In genomic region chr1:216145451-216146018, GRCh38 we compare ENCODE assay signal across 7 cellular contexts.
A peak's percentile ranks its signal among the peaks of the same experiment; 100 is the strongest.
DNase-seq lines count a peak whose midpoint lies in the region; FAIRE-seq and TF ChIP-seq lines count a peak whose summit lies in the region.
"Not testable (repeated sequence)": the region's sequence is repeated elsewhere in the genome, so short reads cannot be mapped to it uniquely, and the experiment has no call there.

No MANE protein-coding gene starts in this region.

- peak overlapping the region; percentile 25; the same call in 1 of the 2 replicates for H3K9ac ChIP-seq in ES-I3 (ENCODE audit: low read depth, low read length)
- not testable (repeated sequence) for H3K9ac ChIP-seq in H9 (ENCODE audit: extremely low read depth, insufficient read length, low read length); H1 (replicated peaks in 1 of 4; ENCODE audit: extremely low read depth in 1 of 4, low read depth in 3 of 4, low read length in 3 of 4); mesendoderm (ENCODE audit: low read length)
- H3K9ac ChIP-seq in HUES6 (ENCODE audit: low read length): peak overlapping the region; percentile 68
- peak overlapping the region; percentile 28 for H3K9ac ChIP-seq in iPS-15b (ENCODE audit: low read depth, low read length)

- H4K8ac ChIP-seq in H9 (replicated peaks; ENCODE audit: insufficient read length, low read depth, low read length); H1 (ENCODE audit: extremely low read depth, insufficient read depth, low read length): not testable (repeated sequence)
- H4K8ac ChIP-seq in mesendoderm (ENCODE audit: low read depth, low read length): peak overlapping the region; percentile 30

- H3K4ac ChIP-seq in H9 (ENCODE audit: low read depth, low read length); H1 (replicated peaks; ENCODE audit: insufficient read length, low read depth, low read length); mesendoderm (ENCODE audit: low read depth, low read length): not testable (repeated sequence)

- not testable (repeated sequence) for H3K23ac ChIP-seq in H9 (ENCODE audit: insufficient read length, low read depth, low read length); H1 (ENCODE audit: insufficient read length); mesendoderm (ENCODE audit: low read length)

- H3K14ac ChIP-seq in H9 (ENCODE audit: insufficient read depth, low read length); H1 (ENCODE audit: insufficient read length): not testable (repeated sequence)

- WGBS in H9 (ENCODE audit: extremely low coverage, insufficient read length, low lambda C conversion rate): no CpG with 5 or more reads among the region's 7 CpGs
- 62% methylated on average over 4 of the region's 7 CpGs; no CpG with 5 or more reads in 1 of the 2 experiments for WGBS in H1 (ENCODE audit: extremely low coverage in 1 of 2, insufficient coverage in 1 of 2, insufficient read length in 1 of 2, insufficient replicate concordance in 2 of 2, low coverage in 1 of 2, low lambda C conversion rate in 2 of 2, missing lambda C conversion rate in 1 of 2), 2 experiments
- 67% methylated on average over 4 of the region's 7 CpGs for WGBS in hepatocyte (ENCODE audit: low lambda C conversion rate, missing lambda C conversion rate)
- WGBS in mesendoderm (ENCODE audit: extremely low coverage, insufficient coverage, low lambda C conversion rate): no CpG with 5 or more reads among the region's 7 CpGs

- not testable (repeated sequence) for H3K9me3 Mint-ChIP-seq in H9

- H3K4me1 Mint-ChIP-seq in H9: peaks cover 46 to 58% of the 10 kb centered on the region in 2 experiments

- not testable (repeated sequence) for TF ChIP-seq EP300 in H1 (IDR thresholded peaks at IDR 0.05; ENCODE audit: borderline replicate concordance in 1 of 2, low read depth in 2 of 2, low read length in 2 of 2)

- H2BK12ac ChIP-seq in H9 (ENCODE audit: insufficient read length, low read depth, low read length): not testable (repeated sequence)
- peak overlapping the region; percentile 10; the same call in 1 of the 2 replicates for H2BK12ac ChIP-seq in H1 (ENCODE audit: low read depth, low read length)

- peak; percentile 71 for DNase-seq in H9
- not testable (repeated sequence) for DNase-seq in H1 (ENCODE audit: low read depth in 1 of 2, low spot score in 2 of 2); hepatocyte (ENCODE audit: low spot score)
- peak; percentile 27 for DNase-seq in mesendoderm

- H3K27me3 Mint-ChIP-seq in H9 (ENCODE audit: low read depth): peaks cover 13% of the 10 kb centered on the region

- not testable (repeated sequence) for H3K36me3 ChIP-seq in ES-I3 (ENCODE audit: insufficient read depth, low read length); HUES6 (ENCODE audit: control insufficient read depth, insufficient read depth, low read length); H1 (ENCODE audit: control insufficient read depth in 2 of 4, insufficient read depth in 4 of 4, low read length in 3 of 4); hepatocyte (replicated peaks; ENCODE audit: insufficient read depth, low read depth); iPS-15b (ENCODE audit: control insufficient read depth, insufficient read depth, low read length); mesendoderm (ENCODE audit: control insufficient read depth, insufficient read depth, low read length)

- H3K9me2 ChIP-seq in hepatocyte (replicated peaks; ENCODE audit: insufficient read depth): not testable (repeated sequence)

- H4K91ac ChIP-seq in H9 (ENCODE audit: insufficient read length, low read depth, low read length); H1 (replicated peaks; ENCODE audit: insufficient read length, low read length): not testable (repeated sequence)

- peak overlapping the region; percentile 1 for H3K27ac ChIP-seq in H9 (ENCODE audit: insufficient read length, low read depth, low read length)
- peak overlapping the region; percentile 69; the same call in 1 of the 2 replicates for H3K27ac ChIP-seq in HUES6 (ENCODE audit: low read depth, low read length)
- H3K27ac ChIP-seq in H1 (ENCODE audit: low read depth, low read length): not testable (repeated sequence)
- peak overlapping the region; percentile 85 for H3K27ac ChIP-seq in hepatocyte
- peak overlapping the region; percentile 88 for H3K27ac ChIP-seq in mesendoderm (ENCODE audit: low read depth, low read length)

- not testable (repeated sequence) for H2BK20ac ChIP-seq in H9 (ENCODE audit: low read depth, low read length, poor library complexity, severe bottlenecking); H1 (ENCODE audit: low read length)

- peaks cover 21% of the 10 kb centered on the region for H3K4me1 ChIP-seq in ES-I3 (ENCODE audit: insufficient read depth, low read length)
- H3K4me1 ChIP-seq in H9 (ENCODE audit: insufficient read depth, low read length); hepatocyte (ENCODE audit: insufficient read depth); mesendoderm (ENCODE audit: control insufficient read depth, low read depth, low read length): not testable (repeated sequence)
- H3K4me1 ChIP-seq in HUES6 (ENCODE audit: control insufficient read depth, insufficient read depth, low read length): peaks cover 42% of the 10 kb centered on the region
- peaks cover 3 to 11% (median 9%) of the 10 kb centered on the region in 4 experiments; a peak in 6 of 7 replicates for H3K4me1 ChIP-seq in H1 (replicated peaks in 1 of 4; ENCODE audit: control insufficient read depth in 3 of 4, insufficient read depth in 4 of 4, low read length in 3 of 4)
- peaks cover 26% of the 10 kb centered on the region for H3K4me1 ChIP-seq in iPS-15b (ENCODE audit: control insufficient read depth, insufficient read depth, low read length)

- not testable (repeated sequence) for H3K23me2 ChIP-seq in H9 (ENCODE audit: insufficient read length, low read depth, low read length, poor library complexity, severe bottlenecking); H1 (ENCODE audit: low read depth, low read length)

- not testable (repeated sequence) for TF ChIP-seq CTCF in H9 (conservative IDR thresholded peaks at IDR 0.05); H1 (IDR thresholded peaks at IDR 0.05; ENCODE audit: control extremely low read depth in 1 of 3, insufficient read depth in 1 of 3, low read depth in 1 of 3, low read length in 3 of 3); hepatocyte (IDR thresholded peaks at IDR 0.05; ENCODE audit: poor library complexity)

- TF ChIP-seq RAD21 in H1 (IDR thresholded peaks at IDR 0.05 in 1 of 2, conservative IDR thresholded peaks at IDR 0.05 in 1 of 2; ENCODE audit: low read depth in 2 of 2, low read length in 2 of 2): not testable (repeated sequence)

- CTCF ChIA-PET in H1 (lab: Charles Lee; ENCODE audit: partially characterized antibody): interaction anchor here (3.0 kb wide), 1 partner anchor 25 kb away, joined by 13 read pairs; no protein-coding TSS in a partner anchor

- not testable (repeated sequence) for H3K79me1 ChIP-seq in H9 (ENCODE audit: insufficient read depth, low read depth, low read length, poor library complexity, severe bottlenecking); H1 (ENCODE audit: low read depth, low read length); mesendoderm (ENCODE audit: low read length)

- not testable (repeated sequence) for H4K5ac ChIP-seq in H9 (ENCODE audit: insufficient read length, low read depth, low read length); H1 (ENCODE audit: insufficient read length, low read depth, low read length); mesendoderm (ENCODE audit: low read length)

- H2BK5ac ChIP-seq in H9 (ENCODE audit: insufficient read length, low read length); H1 (ENCODE audit: low read depth, low read length); mesendoderm (ENCODE audit: low read length): not testable (repeated sequence)

- H3T11ph ChIP-seq in H9 (ENCODE audit: low read length): not testable (repeated sequence)

- peak overlapping the region; percentile 21 to 50; a peak in 3 of 5 replicates for H3K4me3 Mint-ChIP-seq in H9

- not testable (repeated sequence) for H3K18ac ChIP-seq in H9 (ENCODE audit: insufficient read length, low read depth, low read length); H1 (ENCODE audit: extremely low read depth, low read length)
- H3K18ac ChIP-seq in mesendoderm (ENCODE audit: low read length): peak overlapping the region; percentile 97

- not testable (repeated sequence) for TF ChIP-seq POLR2A in H1 (IDR thresholded peaks at IDR 0.05; ENCODE audit: control extremely low read depth in 1 of 2, low read depth in 2 of 2, low read length in 2 of 2)

- peaks cover 0 to 18% (median 0%) of the 10 kb centered on the region in 3 experiments; a peak in 5 of 7 replicates for H3K36me3 Mint-ChIP-seq in H9 (ENCODE audit: insufficient read depth in 1 of 3, low read depth in 3 of 3)

- not testable (repeated sequence) for H2BK120ac ChIP-seq in H9 (ENCODE audit: low read depth, low read length, poor library complexity, severe bottlenecking); H1 (replicated peaks; ENCODE audit: low read depth, low read length); mesendoderm (ENCODE audit: low read depth, low read length)

- not testable (repeated sequence) for H3K27me3 ChIP-seq in H9 (ENCODE audit: insufficient read depth, low read length); HUES6 (ENCODE audit: control insufficient read depth, insufficient read depth, low read length); H1 (replicated peaks in 1 of 4; ENCODE audit: control insufficient read depth in 3 of 4, extremely low read depth in 1 of 4, insufficient read depth in 3 of 4, low read length in 3 of 4); hepatocyte; iPS-15b (ENCODE audit: control insufficient read depth, insufficient read depth, low read length); mesendoderm (ENCODE audit: insufficient read depth, low read length, poor library complexity)

- not testable (repeated sequence) for H2AFZ ChIP-seq in H9 (ENCODE audit: low read length); H1 (ENCODE audit: low read length); hepatocyte

- not testable (repeated sequence) for H3K9me3 ChIP-seq in ES-I3 (ENCODE audit: control insufficient read depth, insufficient read depth, low read length); H9 (ENCODE audit: control insufficient read depth, low read depth, low read length); HUES6 (ENCODE audit: control insufficient read depth, insufficient read depth, low read depth, low read length); H1 (ENCODE audit: insufficient read depth in 2 of 2, low read depth in 1 of 2, low read length in 1 of 2); hepatocyte (ENCODE audit: low read depth); iPS-15b (ENCODE audit: control insufficient read depth, insufficient read depth, low read length)

- POLR2A ChIA-PET in H1 (lab: Charles Lee; ENCODE audit: partially characterized antibody): not testable (repeated sequence)

- H3K79me2 ChIP-seq in H9 (ENCODE audit: insufficient read depth, low read length); H1 (ENCODE audit: control insufficient read depth in 1 of 2, insufficient read depth in 2 of 2, low read length in 2 of 2); hepatocyte; mesendoderm (ENCODE audit: control insufficient read depth, insufficient read depth, low read length): not testable (repeated sequence)

- H3K4me3 ChIP-seq in HUES6 (ENCODE audit: low read depth, low read length): peak overlapping the region; percentile 36
- not testable (repeated sequence) for H3K4me3 ChIP-seq in H1 (ENCODE audit: extremely low read depth in 1 of 4, insufficient read depth in 2 of 4, low read depth in 3 of 4, low read length in 4 of 4); hepatocyte; mesendoderm (ENCODE audit: low read length)
- H3K4me3 ChIP-seq in iPS-15b (ENCODE audit: low read depth, low read length): peak overlapping the region; percentile 16

- not testable (repeated sequence) for H2BK15ac ChIP-seq in H9 (ENCODE audit: low read depth, low read length); H1 (ENCODE audit: low read length); mesendoderm (replicated peaks; ENCODE audit: low read depth)

- not testable (repeated sequence) for H3K56ac ChIP-seq in H9 (ENCODE audit: insufficient read length, low read depth, low read length); H1 (replicated peaks; ENCODE audit: insufficient read length, low read depth, low read length); mesendoderm (ENCODE audit: low read length)

- H3K27ac Mint-ChIP-seq in H9: peak overlapping the region; percentile 26 to 87 (median 33); a peak in 3 of 7 replicates

- FAIRE-seq in H1 (lab: Jason Lieb, UNC): not testable (repeated sequence)

- peak overlapping the region; percentile 23 for H3K4me2 ChIP-seq in H9 (ENCODE audit: insufficient read depth, insufficient read length, low read length)
- H3K4me2 ChIP-seq in H1 (ENCODE audit: insufficient read depth in 1 of 2, low read depth in 2 of 2, low read length in 2 of 2): 0 out of 4 replicates have a peak overlapping the region, but pooled peaks of 1 of the 2 experiments have one; percentile 4
- H3K4me2 ChIP-seq in hepatocyte; mesendoderm (ENCODE audit: low read length): not testable (repeated sequence)

- H2AK5ac ChIP-seq in H9 (ENCODE audit: insufficient read length, low read length); H1 (ENCODE audit: low read depth, low read length); mesendoderm (ENCODE audit: low read length): not testable (repeated sequence)

- H4K20me1 ChIP-seq in H9 (ENCODE audit: control insufficient read depth, insufficient read depth, insufficient read length); H1 (replicated peaks in 1 of 2; ENCODE audit: control insufficient read depth in 1 of 2, insufficient read depth in 2 of 2, low read length in 2 of 2); hepatocyte (ENCODE audit: insufficient read depth, poor library complexity, severe bottlenecking): not testable (repeated sequence)
